Comparison of ENCODE assay signal across 35 cellular contexts in the genomic region with DNA sequence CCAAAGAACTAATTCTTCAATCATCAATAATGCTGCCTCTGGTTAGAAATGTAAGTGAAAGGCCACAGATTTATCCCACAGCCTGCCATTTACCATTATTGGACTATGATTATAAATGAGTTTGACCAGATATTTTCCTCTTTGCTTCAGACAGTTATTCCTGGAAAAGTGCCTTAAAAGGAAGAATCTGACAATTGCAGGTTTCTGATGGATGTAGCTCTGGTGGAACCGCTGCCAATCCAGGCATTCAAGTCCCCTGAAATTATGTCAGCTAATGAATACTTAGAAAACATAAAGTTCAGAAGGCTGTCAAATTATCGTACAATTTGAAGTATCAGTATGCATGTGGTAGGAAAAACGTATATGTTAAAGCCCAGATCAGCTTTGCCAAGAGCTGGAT.
DNase-seq lines count a peak whose midpoint lies in the region; ATAC-seq and TF ChIP-seq lines count a peak whose summit lies in the region.
"Had no signal": no experiment of that assay in that cellular context is flagged by ENCODE, and none has a peak within 500 bp of the region (broad histone marks: within the 10 kb centered on the region; RNA-seq: fewer than 3 reads in every experiment).

No MANE protein-coding gene starts in this region.

- DNase-seq in activated CD4-positive, alpha-beta T cell treated with anti-CD3 and anti-CD28 coated beads, Interleukin-2, amount 10 ng/mL, durations not matched to agents 24 days and 14 days: peak; percentile 3
- no peak for DNase-seq in activated CD4-positive, alpha-beta T cell treated with anti-CD3 and anti-CD28 coated beads for 4 hours
- DNase-seq in WERI-Rb-1 (no peak), mesothelial cell of epicardium (ENCODE audit: low spot score in 2 of 2, unreplicated experiment in 2 of 2) (no peak), posterior cingulate gyrus (no peak), AG08396 (ENCODE audit: low spot score) (no peak)
- DNase-seq: 8988T; ACHN; AML-193; BE2C; C1 segment of cervical spinal cord; Caco-2; Calu3; CD4-positive, alpha-beta memory T cell; CD4-positive, alpha-beta T cell; CD4-positive, CD25-positive, alpha-beta regulatory T cell; CD8-positive, alpha-beta memory T cell; CD8-positive, alpha-beta T cell; COR-L47; DMS 273 treated with DMSO at 0.1 percent for 48 hours; DMS153; DMS53; DMS79; DMS79 treated with DMSO at 0.1 percent for 48 hours; DND-41; EL had no signal

- TF ChIP-seq CTCF in WERI-Rb-1 (IDR thresholded peaks at IDR 0.05; ENCODE audit: low read depth, low read length) (no peak), mesothelial cell of epicardium (IDR thresholded peaks at IDR 0.05; ENCODE audit: unreplicated experiment) (no peak), neural cell (IDR thresholded peaks at IDR 0.05; ENCODE audit: poor library complexity, severe bottlenecking) (no peak)

- H3K4me3 Mint-ChIP-seq in activated CD4-positive, alpha-beta T cell treated with anti-CD3 and anti-CD28 coated beads, Interleukin-2, amount 10 ng/mL, durations not matched to agents 24 days and 14 days: no peak overlapping the region
- H3K4me3 Mint-ChIP-seq in mesothelial cell of epicardium: no peak overlapping the region
- H3K4me3 Mint-ChIP-seq: B cell; CD14-positive monocyte; CD4-positive, alpha-beta memory T cell; CD4-positive, alpha-beta T cell; CD4-positive, CD25-positive, alpha-beta regulatory T cell; CD8-positive, alpha-beta memory T cell; CD8-positive, alpha-beta T cell had no signal

- no peaks in the 10 kb centered on the region for H3K4me1 Mint-ChIP-seq in activated CD4-positive, alpha-beta T cell treated with anti-CD3 and anti-CD28 coated beads, Interleukin-2, amount 10 ng/mL, durations not matched to agents 24 days and 14 days
- peaks cover 36% of the 10 kb centered on the region for H3K4me1 Mint-ChIP-seq in mesothelial cell of epicardium
- H3K4me1 Mint-ChIP-seq: CD4-positive, alpha-beta memory T cell; CD4-positive, CD25-positive, alpha-beta regulatory T cell; CD8-positive, alpha-beta memory T cell had no signal

- H3F3A ChIP-seq in neural cell (ENCODE audit: insufficient read depth, low read length, poor library complexity, severe bottlenecking): peaks cover 14% of the 10 kb centered on the region

- H3K27ac ChIP-seq in WERI-Rb-1 (peak overlapping the region; percentile 21; the same call in 1 of the 2 replicates), neural cell (ENCODE audit: low read length) (peak overlapping the region; percentile 94)
- H3K27ac ChIP-seq: 22Rv1; A549; BLaER1; BLaER1 treated with 17β-estradiol and CSF1 and Interleukin-3, amounts not matched to agents 10 nM and 100 nM; C4-2B had no signal

- H3K27me3 ChIP-seq in WERI-Rb-1 (ENCODE audit: insufficient read depth, low read depth, severe bottlenecking) (no peaks in the 10 kb centered on the region), neural cell (ENCODE audit: insufficient read depth, low read depth, low read length) (no peaks in the 10 kb centered on the region)
- H3K27me3 ChIP-seq: BE2C; BLaER1; BLaER1 treated with 17β-estradiol and CSF1 and Interleukin-3, amounts not matched to agents 10 nM and 100 nM had no signal

- H3K27me3 Mint-ChIP-seq in activated CD4-positive, alpha-beta T cell treated with anti-CD3 and anti-CD28 coated beads, Interleukin-2, amount 10 ng/mL, durations not matched to agents 24 days and 14 days: peaks cover 20% of the 10 kb centered on the region
- no peaks in the 10 kb centered on the region for H3K27me3 Mint-ChIP-seq in mesothelial cell of epicardium (ENCODE audit: low read depth)
- H3K27me3 Mint-ChIP-seq: B cell; CD4-positive, alpha-beta T cell had no signal

- no peaks in the 10 kb centered on the region for H3K36me3 Mint-ChIP-seq in activated CD4-positive, alpha-beta T cell treated with anti-CD3 and anti-CD28 coated beads, Interleukin-2, amount 10 ng/mL, durations not matched to agents 24 days and 14 days (ENCODE audit: low read depth)
- no peaks in the 10 kb centered on the region for H3K36me3 Mint-ChIP-seq in mesothelial cell of epicardium
- H3K36me3 Mint-ChIP-seq: CD14-positive monocyte; CD4-positive, alpha-beta memory T cell; CD4-positive, CD25-positive, alpha-beta regulatory T cell; CD8-positive, alpha-beta memory T cell; CD8-positive, alpha-beta T cell had no signal

- no peak for ATAC-seq in HG03139 (IDR thresholded peaks at IDR 0.05; ENCODE audit: unreplicated experiment)
- ATAC-seq: A549; CD8-positive, alpha-beta T cell had no signal

- no peak overlapping the region for H3K4me3 ChIP-seq in WERI-Rb-1 (ENCODE audit: low read depth, low read length)
- H3K4me3 ChIP-seq in neural cell (ENCODE audit: low read length): peak overlapping the region; percentile 36
- H3K4me3 ChIP-seq: A549; BLaER1; BLaER1 treated with 17β-estradiol and CSF1 and Interleukin-3, amounts not matched to agents 10 nM and 100 nM had no signal

- TF ChIP-seq EP300 in neural cell (conservative IDR thresholded peaks at IDR 0.05; ENCODE audit: poor library complexity, severe bottlenecking): peak; percentile 91

- no peaks in the 10 kb centered on the region for H3K9me3 ChIP-seq in WERI-Rb-1 (ENCODE audit: severe bottlenecking)
- no peaks in the 10 kb centered on the region for H3K9me3 ChIP-seq in neural cell (ENCODE audit: low read length)
- H3K9me3 ChIP-seq: A549; BE2C; BLaER1; BLaER1 treated with 17β-estradiol and CSF1 and Interleukin-3, amounts not matched to agents 10 nM and 100 nM; Caco-2 had no signal

- H3K79me2 ChIP-seq in neural cell (replicated peaks; ENCODE audit: insufficient read depth, low read length): no peaks in the 10 kb centered on the region

- intact Hi-C loops in activated CD4-positive, alpha-beta T cell treated with anti-CD3 and anti-CD28 coated beads, Interleukin-2, amount 10 ng/mL, durations not matched to agents 24 days and 14 days (cut with micrococcal nuclease): no loop called here
- intact Hi-C loops in posterior cingulate gyrus (cut with DNase I): no loop called here

- peak overlapping the region; percentile 54 for H3K9ac ChIP-seq in neural cell (ENCODE audit: low read length)
- H3K9ac ChIP-seq: BLaER1; BLaER1 treated with 17β-estradiol and CSF1 and Interleukin-3, amounts not matched to agents 10 nM and 100 nM had no signal

- peaks cover 4% of the 10 kb centered on the region for H3K9me3 Mint-ChIP-seq in activated CD4-positive, alpha-beta T cell treated with anti-CD3 and anti-CD28 coated beads, Interleukin-2, amount 10 ng/mL, durations not matched to agents 24 days and 14 days
- peaks cover 4% of the 10 kb centered on the region for H3K9me3 Mint-ChIP-seq in mesothelial cell of epicardium
- H3K9me3 Mint-ChIP-seq: CD4-positive, alpha-beta T cell; CD8-positive, alpha-beta memory T cell; CD8-positive, alpha-beta T cell had no signal

- H3K4me2 ChIP-seq in neural cell (ENCODE audit: low read length): peak overlapping the region; percentile 21
- H3K4me2 ChIP-seq: A549; BLaER1; BLaER1 treated with 17β-estradiol and CSF1 and Interleukin-3, amounts not matched to agents 10 nM and 100 nM had no signal

- H2AFZ ChIP-seq in neural cell (ENCODE audit: low read depth, low read length): no peak overlapping the region

- no peak for TF ChIP-seq RAD21 in neural cell (conservative IDR thresholded peaks at IDR 0.05)

- no peaks in the 10 kb centered on the region for H4K20me1 ChIP-seq in neural cell (ENCODE audit: insufficient read depth)
- H4K20me1 ChIP-seq: BLaER1; BLaER1 treated with 17β-estradiol and CSF1 and Interleukin-3, amounts not matched to agents 10 nM and 100 nM had no signal

- no peak overlapping the region for H3K27ac Mint-ChIP-seq in activated CD4-positive, alpha-beta T cell treated with anti-CD3 and anti-CD28 coated beads, Interleukin-2, amount 10 ng/mL, durations not matched to agents 24 days and 14 days
- H3K27ac Mint-ChIP-seq in mesothelial cell of epicardium: peak overlapping the region; percentile 53
- H3K27ac Mint-ChIP-seq: B cell; CD14-positive monocyte; CD4-positive, alpha-beta memory T cell; CD4-positive, alpha-beta T cell; CD4-positive, CD25-positive, alpha-beta regulatory T cell; CD8-positive, alpha-beta memory T cell; CD8-positive, alpha-beta T cell had no signal

- no peaks in the 10 kb centered on the region for H3K9me2 ChIP-seq in neural cell (ENCODE audit: insufficient read depth, low read length)

- H3K36me3 ChIP-seq in WERI-Rb-1 (no peaks in the 10 kb centered on the region), neural cell (ENCODE audit: insufficient read depth, low read length) (no peaks in the 10 kb centered on the region)
- H3K36me3 ChIP-seq: BE2C; BLaER1; BLaER1 treated with 17β-estradiol and CSF1 and Interleukin-3, amounts not matched to agents 10 nM and 100 nM had no signal

TF ChIP-seq in neural cell, 6 proteins besides CTCF, POLR2A, EP300 and RAD21:
- TF ChIP-seq POLR2AphosphoS5 (IDR thresholded peaks at IDR 0.05): peak; percentile 69
- TF ChIP-seq, protein P1, sequence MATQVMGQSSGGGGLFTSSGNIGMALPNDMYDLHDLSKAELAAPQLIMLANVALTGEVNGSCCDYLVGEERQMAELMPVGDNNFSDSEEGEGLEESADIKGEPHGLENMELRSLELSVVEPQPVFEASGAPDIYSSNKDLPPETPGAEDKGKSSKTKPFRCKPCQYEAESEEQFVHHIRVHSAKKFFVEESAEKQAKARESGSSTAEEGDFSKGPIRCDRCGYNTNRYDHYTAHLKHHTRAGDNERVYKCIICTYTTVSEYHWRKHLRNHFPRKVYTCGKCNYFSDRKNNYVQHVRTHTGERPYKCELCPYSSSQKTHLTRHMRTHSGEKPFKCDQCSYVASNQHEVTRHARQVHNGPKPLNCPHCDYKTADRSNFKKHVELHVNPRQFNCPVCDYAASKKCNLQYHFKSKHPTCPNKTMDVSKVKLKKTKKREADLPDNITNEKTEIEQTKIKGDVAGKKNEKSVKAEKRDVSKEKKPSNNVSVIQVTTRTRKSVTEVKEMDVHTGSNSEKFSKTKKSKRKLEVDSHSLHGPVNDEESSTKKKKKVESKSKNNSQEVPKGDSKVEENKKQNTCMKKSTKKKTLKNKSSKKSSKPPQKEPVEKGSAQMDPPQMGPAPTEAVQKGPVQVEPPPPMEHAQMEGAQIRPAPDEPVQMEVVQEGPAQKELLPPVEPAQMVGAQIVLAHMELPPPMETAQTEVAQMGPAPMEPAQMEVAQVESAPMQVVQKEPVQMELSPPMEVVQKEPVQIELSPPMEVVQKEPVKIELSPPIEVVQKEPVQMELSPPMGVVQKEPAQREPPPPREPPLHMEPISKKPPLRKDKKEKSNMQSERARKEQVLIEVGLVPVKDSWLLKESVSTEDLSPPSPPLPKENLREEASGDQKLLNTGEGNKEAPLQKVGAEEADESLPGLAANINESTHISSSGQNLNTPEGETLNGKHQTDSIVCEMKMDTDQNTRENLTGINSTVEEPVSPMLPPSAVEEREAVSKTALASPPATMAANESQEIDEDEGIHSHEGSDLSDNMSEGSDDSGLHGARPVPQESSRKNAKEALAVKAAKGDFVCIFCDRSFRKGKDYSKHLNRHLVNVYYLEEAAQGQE (IDR thresholded peaks at IDR 0.05; ENCODE audit: borderline replicate concordance): peak; percentile 74
- no peak for TF ChIP-seq TAF1 (IDR thresholded peaks at IDR 0.05; ENCODE audit: low read depth)
- TF ChIP-seq SMC3 (conservative IDR thresholded peaks at IDR 0.05; ENCODE audit: poor library complexity): no peak
TF ChIP-seq in neural cell: peak in this region for 2.
